ENCODE assay signal across 2 cellular contexts in genomic region chr6:109393882-109394281, GRCh38.
TF ChIP-seq lines count a peak whose summit lies in the region.

No MANE protein-coding gene starts in this region.

TF ChIP-seq in HEK293, 187 proteins besides CTCF, POLR2A, EP300 and RAD21 (continued from another document):
- TF ChIP-seq GFI1B (tag by site-specific recombination; IDR thresholded peaks at IDR 0.05): no peak
- no peak for TF ChIP-seq KLF8 (tag by site-specific recombination; IDR thresholded peaks at IDR 0.05)
- no peak for TF ChIP-seq ZNF37A (tag by site-specific recombination; IDR thresholded peaks at IDR 0.05)
- no peak for TF ChIP-seq ZNF449 (tag by site-specific recombination; IDR thresholded peaks at IDR 0.05)
- TF ChIP-seq ZNF280C (tag by site-specific recombination; IDR thresholded peaks at IDR 0.05): no peak
- no peak for TF ChIP-seq ZNF580 (tag by site-specific recombination; IDR thresholded peaks at IDR 0.05)
- TF ChIP-seq ZNF175 (tag by site-specific recombination; IDR thresholded peaks at IDR 0.05): no peak
- peak; percentile 41; the same call in 1 of the 2 replicates for TF ChIP-seq ZBTB20 (tag by site-specific recombination; IDR thresholded peaks at IDR 0.05)
- no peak for TF ChIP-seq GLIS2 (tag by site-specific recombination; IDR thresholded peaks at IDR 0.05)
- TF ChIP-seq ZSCAN5A (tag by site-specific recombination; IDR thresholded peaks at IDR 0.05): no peak
- TF ChIP-seq GLIS1 (tag by site-specific recombination; IDR thresholded peaks at IDR 0.05): peak; percentile 52
- TF ChIP-seq ZNF645 (tag by site-specific recombination; IDR thresholded peaks at IDR 0.05): no peak
- TF ChIP-seq HOXA7 (CRISPR knock-in tag; IDR thresholded peaks at IDR 0.05; ENCODE audit: borderline replicate concordance): no peak
- no peak for TF ChIP-seq ZNF560 (tag by site-specific recombination; IDR thresholded peaks at IDR 0.05; ENCODE audit: borderline replicate concordance)
- TF ChIP-seq ZNF571 (tag by site-specific recombination; IDR thresholded peaks at IDR 0.05): no peak
- no peak for TF ChIP-seq ZNF501 (tag by site-specific recombination; IDR thresholded peaks at IDR 0.05)
- no peak for TF ChIP-seq ZNF248 (tag by site-specific recombination; IDR thresholded peaks at IDR 0.05)
- TF ChIP-seq ZSCAN16 (tag by site-specific recombination; IDR thresholded peaks at IDR 0.05): no peak
- no peak for TF ChIP-seq BCL6B (tag by site-specific recombination; IDR thresholded peaks at IDR 0.05)
- no peak for TF ChIP-seq KLF10 (tag by site-specific recombination; IDR thresholded peaks at IDR 0.05)
- TF ChIP-seq ZIC2 (tag by site-specific recombination; IDR thresholded peaks at IDR 0.05): no peak; the same call in 1 of the 2 replicates
- TF ChIP-seq SCRT1 (tag by site-specific recombination; IDR thresholded peaks at IDR 0.05; ENCODE audit: borderline replicate concordance): no peak

TF ChIP-seq in WTC11, 78 proteins besides CTCF, POLR2A, EP300 and RAD21 (continued from another document):
- TF ChIP-seq HMGXB4 (CRISPR knock-in tag; IDR thresholded peaks at IDR 0.05) (no peak), ATF6 (CRISPR knock-in tag; IDR thresholded peaks at IDR 0.05) (no peak), NFYB (CRISPR knock-in tag; conservative IDR thresholded peaks at IDR 0.05; ENCODE audit: low read depth) (no peak), ZNF532 (CRISPR knock-in tag; IDR thresholded peaks at IDR 0.05; ENCODE audit: borderline replicate concordance) (no peak), ZNF121 (CRISPR knock-in tag; IDR thresholded peaks at IDR 0.05) (no peak), JUN (CRISPR knock-in tag; IDR thresholded peaks at IDR 0.05) (no peak), ZNF281 (CRISPR knock-in tag; IDR thresholded peaks at IDR 0.05) (no peak), GABPB1 (CRISPR knock-in tag; IDR thresholded peaks at IDR 0.05) (no peak), ZNF317 (CRISPR knock-in tag; IDR thresholded peaks at IDR 0.05; ENCODE audit: borderline replicate concordance, low read depth) (no peak), PRRX2 (CRISPR knock-in tag; IDR thresholded peaks at IDR 0.05) (no peak), E2F1 (CRISPR knock-in tag; IDR thresholded peaks at IDR 0.05) (no peak), ERG (CRISPR knock-in tag; IDR thresholded peaks at IDR 0.05) (no peak), GRHL2 (CRISPR knock-in tag; IDR thresholded peaks at IDR 0.05; ENCODE audit: insufficient replicate concordance, severe bottlenecking) (no peak), SP1 (CRISPR knock-in tag; conservative IDR thresholded peaks at IDR 0.05) (no peak), MYBL2 (CRISPR knock-in tag; IDR thresholded peaks at IDR 0.05) (no peak), TEAD4 (CRISPR knock-in tag; IDR thresholded peaks at IDR 0.05) (no peak), CREB1 (CRISPR knock-in tag; IDR thresholded peaks at IDR 0.05) (no peak)
